Comparison of ENCODE assay signal across 1 cellular context in genomic region chr16:982152-983043, GRCh38.
TF ChIP-seq lines count a peak whose summit lies in the region.

No MANE protein-coding gene starts in this region.

TF ChIP-seq in K562, 482 proteins besides CTCF, POLR2A, EP300 and RAD21:
- TF ChIP-seq BCLAF1 (IDR thresholded peaks at IDR 0.05; ENCODE audit: borderline replicate concordance in 1 of 2, control insufficient read depth in 1 of 2, low read depth in 2 of 2, low read length in 1 of 2) (no peak), RBM34 (IDR thresholded peaks at IDR 0.05; ENCODE audit: borderline replicate concordance, insufficient read depth, low read length) (0 out of 2 replicates have a peak, but pooled peaks have one; percentile 59), NBN (IDR thresholded peaks at IDR 0.05; ENCODE audit: low read depth) (no peak), ZNF282 (CRISPR knock-in tag; IDR thresholded peaks at IDR 0.05) (no peak), SMAD1 (IDR thresholded peaks at IDR 0.05; ENCODE audit: low read depth, low read length, partially characterized antibody) (no peak), ZBTB33 (CRISPR knock-in tag; IDR thresholded peaks at IDR 0.05) (0 out of 2 replicates have a peak, but pooled peaks have one; percentile 44), ZBTB8A (IDR thresholded peaks at IDR 0.05; ENCODE audit: partially characterized antibody) (no peak), CHD1 (IDR thresholded peaks at IDR 0.05; ENCODE audit: low read length) (no peak)
